ENCODE assay signal across 9 cellular contexts in the genomic region with DNA sequence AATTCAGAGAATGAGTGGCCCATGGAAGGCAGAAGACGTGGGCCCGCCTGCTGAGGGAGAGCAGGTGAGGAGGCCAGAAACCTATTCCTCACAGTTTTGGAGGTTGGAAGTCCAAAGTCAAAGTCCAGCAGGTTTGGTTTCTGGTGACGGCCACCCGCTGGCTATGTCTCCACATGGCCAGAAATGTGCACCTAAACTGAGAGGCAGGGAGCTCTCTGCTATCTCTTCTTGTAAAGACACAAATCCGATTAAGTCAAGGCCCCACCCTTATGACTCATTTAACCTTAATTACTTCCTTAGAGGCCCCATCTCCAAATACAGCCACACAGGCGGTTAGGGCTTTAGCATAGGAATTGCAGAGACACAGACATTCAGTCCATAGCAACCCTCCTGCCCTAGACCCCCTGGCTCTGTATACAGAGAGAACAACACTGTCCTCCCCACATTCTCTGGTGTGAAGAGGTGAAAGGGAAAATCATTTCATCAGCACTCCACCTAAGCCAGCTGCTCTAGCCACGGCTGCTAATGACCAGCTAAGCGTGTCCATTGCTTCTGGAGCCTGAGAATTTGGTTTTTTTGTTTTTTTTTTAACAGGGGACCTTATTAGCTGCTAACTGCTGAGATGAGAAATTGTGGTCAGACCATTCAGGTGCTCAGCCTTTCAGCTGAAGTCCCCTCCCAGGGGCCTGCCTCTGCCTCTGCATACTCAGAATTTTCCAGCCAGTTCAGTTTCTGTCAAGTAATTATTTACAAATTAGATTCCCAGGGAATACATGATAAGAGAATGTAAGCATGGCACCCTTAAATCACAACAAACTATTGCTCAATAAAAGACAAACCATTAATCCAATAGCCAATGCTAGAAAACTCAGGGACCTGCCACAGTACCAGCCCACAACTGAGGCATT.
A peak's percentile ranks its signal among the peaks of the same experiment; 100 is the strongest.
DNase-seq lines count a peak whose midpoint lies in the region; ATAC-seq and TF ChIP-seq lines count a peak whose summit lies in the region.
"Had no signal": no experiment of that assay in that cellular context is flagged by ENCODE, and none has a peak within 500 bp of the region (broad histone marks: within the 10 kb centered on the region; RNA-seq: fewer than 3 reads in every experiment).

No MANE protein-coding gene starts in this region.

- ATAC-seq in GM19043 (IDR thresholded peaks at IDR 0.05; ENCODE audit: low read depth, unreplicated experiment) (peak; percentile 79), HG03097 (IDR thresholded peaks at IDR 0.05; ENCODE audit: low FRiP score, unreplicated experiment) (peak; percentile 75)

- no peaks in the 10 kb centered on the region for H3K79me2 ChIP-seq in hepatocyte

- DNase-seq in BE2C (peak; percentile 57), OCI-M1 (lab: John Stamatoyannopoulos, UW) (peak; percentile 73), hepatocyte (ENCODE audit: low spot score) (peak; percentile 67), OCI-M2 (lab: John Stamatoyannopoulos, UW; ENCODE audit: unreplicated experiment) (no peak), HK-2 (ENCODE audit: unreplicated experiment) (no peak), cerebellar nuclear complex (lab: John Stamatoyannopoulos, UW) (no peak)
- DNase-seq: activated T-cell treated with anti-CD3 and anti-CD28 coated beads, Interleukin-2, amount 50 U/mL, for 4 hours had no signal

- H3K4me3 ChIP-seq in BE2C (ENCODE audit: low read depth, low read length) (no peak overlapping the region; the same call in 1 of the 2 replicates), hepatocyte (no peak overlapping the region)

- TF ChIP-seq CTCF in BE2C (IDR thresholded peaks at IDR 0.05; ENCODE audit: low read depth, low read length) (no peak), hepatocyte (IDR thresholded peaks at IDR 0.05; ENCODE audit: poor library complexity) (no peak)

- peak overlapping the region; percentile 13 for H3K4me2 ChIP-seq in hepatocyte

- H2AFZ ChIP-seq in hepatocyte, result no peak overlapping the region

- H3K9me2 ChIP-seq in hepatocyte (replicated peaks; ENCODE audit: insufficient read depth), result no peaks in the 10 kb centered on the region

- no peaks in the 10 kb centered on the region for H4K20me1 ChIP-seq in hepatocyte (ENCODE audit: insufficient read depth, poor library complexity, severe bottlenecking)

- peaks cover 44% of the 10 kb centered on the region for H3K4me1 ChIP-seq in BE2C
- H3K4me1 ChIP-seq in hepatocyte (ENCODE audit: insufficient read depth), result peaks cover 21% of the 10 kb centered on the region

- H3K9me3 ChIP-seq in BE2C (no peaks in the 10 kb centered on the region), hepatocyte (ENCODE audit: low read depth) (no peaks in the 10 kb centered on the region)

- H3K36me3 ChIP-seq in BE2C, result no peaks in the 10 kb centered on the region
- H3K36me3 ChIP-seq in hepatocyte (replicated peaks; ENCODE audit: insufficient read depth, low read depth), result no peaks in the 10 kb centered on the region

- 59% methylated on average over 8 of the region's 8 CpGs for WGBS in hepatocyte (ENCODE audit: low lambda C conversion rate, missing lambda C conversion rate)

- H3K27ac ChIP-seq in hepatocyte, result peak overlapping the region; percentile 89

- no peaks in the 10 kb centered on the region for H3K27me3 ChIP-seq in BE2C
- no peaks in the 10 kb centered on the region for H3K27me3 ChIP-seq in hepatocyte

Comparison
In these comparisons a context has a peak if more than half of its experiments do, and no peak if none do; other contexts are left out.
1. DNase-seq: peak in BE2C (single experiment), OCI-M1 (single experiment) and hepatocyte (single experiment); none in OCI-M2 (single experiment), HK-2 (single experiment) and cerebellar nuclear complex (0 of 2).